ENCODE assay signal across 29 cellular contexts in genomic region chr14:84804498-84805294, GRCh38.
"Had no signal": no experiment of that assay in that cellular context is flagged by ENCODE, and none has a peak within 500 bp of the region (broad histone marks: within the 10 kb centered on the region; RNA-seq: fewer than 3 reads in every experiment).

No MANE protein-coding gene starts in this region.

- H3K27me3 Mint-ChIP-seq: effector memory CD8-positive, alpha-beta T cell; naive B cell; natural killer cell treated with Interleukin-12 subunit alpha and Interleukin-12 subunit beta and Interleukin-15 and Interleukin-18, amount 100 ng/mL, for 72 hours; stimulated activated naive CD8-positive, alpha-beta T cell treated with anti-CD3 and anti-CD28 coated beads, Interleukin-15, amount 100 ng/mL, for 72 hours had no signal

- H3K27ac Mint-ChIP-seq: effector memory CD8-positive, alpha-beta T cell; mesothelial cell of epicardium; naive B cell; natural killer cell treated with Interleukin-12 subunit alpha and Interleukin-12 subunit beta and Interleukin-15 and Interleukin-18, amount 100 ng/mL, for 72 hours; stimulated activated naive CD8-positive, alpha-beta T cell treated with anti-CD3 and anti-CD28 coated beads, Interleukin-15, amount 100 ng/mL, for 72 hours had no signal

- ATAC-seq: effector memory CD8-positive, alpha-beta T cell; esophagus mucosa; foreskin keratinocyte; gastroesophageal sphincter; heart left ventricle; left lobe of liver; mucosa of descending colon; natural killer cell treated with Interleukin-12 subunit alpha and Interleukin-12 subunit beta and Interleukin-15 and Interleukin-18, amount 100 ng/mL, for 72 hours; sciatic nerve; stimulated activated naive CD8-positive, alpha-beta T cell treated with anti-CD3 and anti-CD28 coated beads, Interleukin-15, amount 100 ng/mL, for 72 hours had no signal

- H3K4me3 ChIP-seq: coronary artery, gastroesophageal sphincter, heart left ventricle, hepatocyte, lung, mucosa of descending colon, prostate gland, right atrium auricular region, smooth muscle cell, thyroid gland had no signal

- FAIRE-seq: kidney had no signal

- H3K27ac ChIP-seq: coronary artery, epithelial cell of prostate, foreskin keratinocyte, gastroesophageal sphincter, heart left ventricle, hepatocyte, prostate gland, right atrium auricular region, thyroid gland had no signal

- H3K4me3 Mint-ChIP-seq: effector memory CD8-positive, alpha-beta T cell; mesothelial cell of epicardium; naive B cell; natural killer cell treated with Interleukin-12 subunit alpha and Interleukin-12 subunit beta and Interleukin-15 and Interleukin-18, amount 100 ng/mL, for 72 hours; neural crest cell; stimulated activated naive CD8-positive, alpha-beta T cell treated with anti-CD3 and anti-CD28 coated beads, Interleukin-15, amount 100 ng/mL, for 72 hours had no signal

- DNase-seq: effector memory CD8-positive, alpha-beta T cell; foreskin keratinocyte; heart left ventricle; kidney; mesenchymal stem cell; mucosa of descending colon; naive B cell; stimulated activated CD4-positive, alpha-beta T cell treated with anti-CD3 and anti-CD28 coated beads, Interleukin-12 subunit alpha, Interleukin-12 subunit beta, amount 100 ng/mL, for 4 hours; stimulated activated CD4-positive, alpha-beta T cell treated with anti-CD3 and anti-CD28 coated beads, Interleukin-1b, Interleukin-23, amount 100 ng/mL, for 48 hours; stimulated activated CD4-positive, alpha-beta T cell treated with anti-CD3 and anti-CD28 coated beads, Interleukin-4, amount 100 ng/mL, for 1 hour; stimulated activated CD8-positive, alpha-beta memory T cell treated with anti-CD3 and anti-CD28 coated beads, Interleukin-4, amount 100 ng/mL, for 48 hours; stimulated activated naive CD4-positive, alpha-beta T cell; stimulated activated naive CD8-positive, alpha-beta T cell treated with anti-CD3 and anti-CD28 coated beads, Interleukin-15, amount 100 ng/mL, for 72 hours; thyroid gland; trophoblast cell had no signal

- H3K4me2 ChIP-seq: hepatocyte, smooth muscle cell had no signal

- H3K27me3 ChIP-seq: foreskin keratinocyte, gastroesophageal sphincter, heart left ventricle, right atrium auricular region, thyroid gland had no signal

- H2AFZ ChIP-seq: hepatocyte had no signal

- H3K36me3 Mint-ChIP-seq: mesothelial cell of epicardium; naive B cell; natural killer cell treated with Interleukin-12 subunit alpha and Interleukin-12 subunit beta and Interleukin-15 and Interleukin-18, amount 100 ng/mL, for 72 hours had no signal

- H3K4me1 ChIP-seq: prostate gland, thyroid gland had no signal

- H3K9me3 Mint-ChIP-seq: neural crest cell had no signal

- H3K36me3 ChIP-seq: gastroesophageal sphincter, heart left ventricle, prostate gland, right atrium auricular region, thyroid gland had no signal

- H3K79me2 ChIP-seq: hepatocyte had no signal

- H3K9me3 ChIP-seq: gastroesophageal sphincter, heart left ventricle, prostate gland, right atrium auricular region, thyroid gland had no signal

- H3K4me1 Mint-ChIP-seq: naive B cell; neural crest cell; stimulated activated naive CD8-positive, alpha-beta T cell treated with anti-CD3 and anti-CD28 coated beads, Interleukin-15, amount 100 ng/mL, for 72 hours had no signal
